25 cellular contexts compared by ENCODE assay signal in genomic region chr17:46759141-46759540, GRCh38. TPM values are rescaled to one million over a fixed set of nuclear protein-coding genes. Genes with fewer than 3 reads are reported as not detected.
DNase-seq lines count a peak whose midpoint lies in the region; TF ChIP-seq lines count a peak whose summit lies in the region.
"Had no signal": no experiment of that assay in that cellular context is flagged by ENCODE, and none has a peak within 500 bp of the region (broad histone marks: within the 10 kb centered on the region; RNA-seq: fewer than 3 reads in every experiment).

No MANE protein-coding gene starts in this region.

- H4K20me1 ChIP-seq in PC-9 (ENCODE audit: insufficient read depth), result no peaks in the 10 kb centered on the region
- H4K20me1 ChIP-seq: BLaER1 had no signal

- DNase-seq in PC-9 (no peak), endothelial cell (ENCODE audit: low spot score) (no peak), progenitor cell of endocrine pancreas (ENCODE audit: low spot score, unreplicated experiment) (no peak), foreskin melanocyte (no peak), DMS114 treated with DMSO at 0.1 percent for 48 hours (lab: John Stamatoyannopoulos, UW; ENCODE audit: unreplicated experiment) (no peak)
- no peak for DNase-seq in activated CD4-positive, CD25-positive, alpha-beta regulatory T cell (lab: John Stamatoyannopoulos, UW)
- DNase-seq in activated CD4-positive, alpha-beta T cell treated with anti-CD3 and anti-CD28 coated beads for 4 hours, result no peak
- DNase-seq: CD4-positive, alpha-beta T cell; COR-L47; GOT3; HFFc6; KBM-7; MG63; NCI-H1105 treated with DMSO at 0.1 percent for 48 hours; NCI-H146; NCI-H1930; NCI-H2107; NCI-H524; NCI-H748 treated with DMSO at 0.1 percent for 48 hours; SIG-M5 had no signal

- H3F3A ChIP-seq in PC-9 (ENCODE audit: insufficient read depth, low read depth), result peaks cover 48% of the 10 kb centered on the region

- H3K27ac Mint-ChIP-seq in endothelial cell (ENCODE audit: unreplicated experiment) (no peak overlapping the region), progenitor cell of endocrine pancreas (peak overlapping the region; percentile 76)
- H3K27ac Mint-ChIP-seq: CD4-positive, alpha-beta T cell had no signal

- BruUV-seq in PC-9 (replicated peaks; lab: Mats Ljungman, UMichigan), result no TSS peak

- peak overlapping the region; percentile 63 for H3K27ac ChIP-seq in 22Rv1
- peak overlapping the region; percentile 65 for H3K27ac ChIP-seq in PC-9
- H3K27ac ChIP-seq: BLaER1, SK-N-MC had no signal

- no peak overlapping the region for H2AFZ ChIP-seq in PC-9

- POLR2A ChIA-PET in PC-9 (lab: Charles Lee; ENCODE audit: unreplicated experiment), result no interaction called here

- no peaks in the 10 kb centered on the region for H3K9me2 ChIP-seq in PC-9 (ENCODE audit: insufficient read depth)

- H3K4me2 ChIP-seq in PC-9, result peak overlapping the region; percentile 62
- H3K4me2 ChIP-seq: BLaER1 had no signal

- H3K27me3 Mint-ChIP-seq in endothelial cell (ENCODE audit: unreplicated experiment) (no peaks in the 10 kb centered on the region), progenitor cell of endocrine pancreas (no peaks in the 10 kb centered on the region)
- H3K27me3 Mint-ChIP-seq: CD4-positive, alpha-beta T cell had no signal

- no peaks in the 10 kb centered on the region for H3K9me3 Mint-ChIP-seq in endothelial cell (ENCODE audit: unreplicated experiment)
- no peaks in the 10 kb centered on the region for H3K9me3 Mint-ChIP-seq in progenitor cell of endocrine pancreas (ENCODE audit: low read depth)
- H3K9me3 Mint-ChIP-seq: CD4-positive, alpha-beta T cell; HFFc6 had no signal

- intact Hi-C loops in PC-9 (cut with micrococcal nuclease; ENCODE audit: unreplicated experiment), result loop anchor here (2.0 kb wide), 1 partner anchor 14 kb away; no protein-coding TSS in a partner anchor

- H3K4me3 Mint-ChIP-seq in endothelial cell (ENCODE audit: unreplicated experiment) (peak overlapping the region; percentile 58), progenitor cell of endocrine pancreas (ENCODE audit: low read depth) (no peak overlapping the region)
- H3K4me3 Mint-ChIP-seq: CD4-positive, alpha-beta T cell; HFFc6 had no signal

- H3K4me3 ChIP-seq in PC-9, result no peak overlapping the region
- H3K4me3 ChIP-seq: BLaER1, GM12878, HAP-1, MG63, SK-N-MC had no signal

- peaks cover 26% of the 10 kb centered on the region for H3K36me3 ChIP-seq in PC-9 (ENCODE audit: low read depth)
- H3K36me3 ChIP-seq: HAP-1 had no signal

- no peaks in the 10 kb centered on the region for H3K79me2 ChIP-seq in PC-9 (ENCODE audit: low read depth)

- no peak for TF ChIP-seq CTCF in 22Rv1 (IDR thresholded peaks at IDR 0.05)
- no peak for TF ChIP-seq CTCF in PC-9 (conservative IDR thresholded peaks at IDR 0.05)
- no peak for TF ChIP-seq CTCF in endothelial cell (IDR thresholded peaks at IDR 0.05; ENCODE audit: unreplicated experiment)
- TF ChIP-seq CTCF in progenitor cell of endocrine pancreas (IDR thresholded peaks at IDR 0.05; ENCODE audit: unreplicated experiment), result no peak

- H3K9me3 ChIP-seq in PC-9 (ENCODE audit: insufficient read depth, low read depth), result no peaks in the 10 kb centered on the region
- H3K9me3 ChIP-seq: BLaER1, HAP-1, MG63 had no signal

- H3K27me3 ChIP-seq in PC-9 (ENCODE audit: insufficient read depth, low read depth), result no peaks in the 10 kb centered on the region
- H3K27me3 ChIP-seq: BLaER1, MG63 had no signal

- CTCF ChIA-PET in PC-9 (lab: Charles Lee), result no interaction called here

- H3K4me1 ChIP-seq in PC-9 (replicated peaks; ENCODE audit: insufficient read depth), result peaks cover 48% of the 10 kb centered on the region
- H3K4me1 ChIP-seq: BLaER1 had no signal

- H3K4me1 Mint-ChIP-seq in endothelial cell (ENCODE audit: unreplicated experiment), result peaks cover 18% of the 10 kb centered on the region
- peaks cover 11% of the 10 kb centered on the region for H3K4me1 Mint-ChIP-seq in progenitor cell of endocrine pancreas (ENCODE audit: low read depth)

- peaks cover 22% of the 10 kb centered on the region for H3K36me3 Mint-ChIP-seq in endothelial cell (ENCODE audit: low read depth, unreplicated experiment)
- H3K36me3 Mint-ChIP-seq in progenitor cell of endocrine pancreas (ENCODE audit: insufficient read depth), result peaks cover 7% of the 10 kb centered on the region

RNA-seq across cellular contexts. Expression of gene WNT3, which starts 59.4 kb away (rescaled TPM):
- total RNA-seq in PC-9 (2021) (11.5 and 14.0 TPM in 2 replicates), endothelial cell (ENCODE audit: unreplicated experiment) (14.4 TPM), progenitor cell of endocrine pancreas (7.2 and 8.1 TPM in 2 replicates)
- total RNA-seq: CD4-positive, alpha-beta T cell; GM12878 had no signal
